10 cellular contexts compared by ENCODE assay signal in genomic region chr7:44097064-44097932, GRCh38. TPM values are rescaled to one million over a fixed set of nuclear protein-coding genes. Genes with fewer than 3 reads are reported as not detected.
DNase-seq lines count a peak whose midpoint lies in the region; ATAC-seq, FAIRE-seq and TF ChIP-seq lines count a peak whose summit lies in the region.
"Had no signal": no experiment of that assay in that cellular context is flagged by ENCODE, and none has a peak within 500 bp of the region (broad histone marks: within the 10 kb centered on the region; RNA-seq: fewer than 3 reads in every experiment).

No MANE protein-coding gene starts in this region.

- in situ Hi-C loops in K562 (cut with MboI): no loop called here

- CTCF ChIA-PET in K562 (lab: Yijun Ruan, JAX; ENCODE audit: low intra/inter-chr PET ratio): no interaction called here
- CTCF ChIA-PET in CD8-positive, alpha-beta T cell (lab: Charles Lee): interaction anchor here (1.3 kb wide), 1 partner anchor 28 kb away, joined by 3 read pairs; no protein-coding TSS in a partner anchor

- DNase-seq in K562 (ENCODE audit: extremely low read depth in 1 of 4, low spot score in 3 of 4) (no peak), MG63 (no peak), testis (no peak), RCC 7860 (ENCODE audit: low spot score) (no peak)
- no peak for DNase-seq in CD8-positive, alpha-beta T cell

- TF ChIP-seq CTCF in K562 (IDR thresholded peaks at IDR 0.05 in 2 of 3, conservative IDR thresholded peaks at IDR 0.05 in 1 of 3; ENCODE audit: insufficient read depth in 2 of 3, low read depth in 1 of 3, low read length in 3 of 3) (no peak), testis (IDR thresholded peaks at IDR 0.05) (no peak)
- TF ChIP-seq CTCF in CD8-positive, alpha-beta T cell (IDR thresholded peaks at IDR 0.05): no peak

- H3K27ac Mint-ChIP-seq in CD8-positive, alpha-beta T cell: no peak overlapping the region

- H3K4me1 Mint-ChIP-seq in CD8-positive, alpha-beta T cell (ENCODE audit: low read depth): no peaks in the 10 kb centered on the region

- H3K9me3 ChIP-seq in KOPT-K1 (ENCODE audit: insufficient read depth, low read length, poor library complexity, severe bottlenecking): peaks cover 10% of the 10 kb centered on the region
- H3K9me3 ChIP-seq in K562 (replicated peaks; ENCODE audit: control insufficient read depth, insufficient read depth, low read depth, low read length): no peaks in the 10 kb centered on the region
- no peaks in the 10 kb centered on the region for H3K9me3 ChIP-seq in MG63
- H3K9me3 ChIP-seq in testis: no peaks in the 10 kb centered on the region
- no peaks in the 10 kb centered on the region for H3K9me3 ChIP-seq in CD8-positive, alpha-beta T cell (ENCODE audit: low read length)

- H3K9me1 ChIP-seq in K562 (ENCODE audit: control insufficient read depth, insufficient read depth, low read length): no peaks in the 10 kb centered on the region

- peak; percentile 58 for ATAC-seq in GM18517 (IDR thresholded peaks at IDR 0.05; ENCODE audit: unreplicated experiment)
- ATAC-seq in GM21576 (IDR thresholded peaks at IDR 0.05; ENCODE audit: unreplicated experiment): peak; percentile 80
- ATAC-seq in K562: no peak
- no peak for ATAC-seq in CD8-positive, alpha-beta T cell

- H3K27ac ChIP-seq in KOPT-K1 (ENCODE audit: low read depth, low read length, poor library complexity, severe bottlenecking): peak overlapping the region; percentile 100
- no peak overlapping the region for H3K27ac ChIP-seq in K562 (ENCODE audit: extremely low read depth, low read depth, low read length)
- H3K27ac ChIP-seq in testis: no peak overlapping the region
- H3K27ac ChIP-seq in CD8-positive, alpha-beta T cell (ENCODE audit: low read depth, low read length): no peak overlapping the region
- H3K27ac ChIP-seq: parathyroid adenoma had no signal

- H3K4me3 ChIP-seq in K562: no peak overlapping the region
- H3K4me3 ChIP-seq in MG63: no peak overlapping the region
- no peak overlapping the region for H3K4me3 ChIP-seq in testis
- H3K4me3 ChIP-seq in CD8-positive, alpha-beta T cell (ENCODE audit: low read depth, low read length): no peak overlapping the region

- H3K27me3 Mint-ChIP-seq in CD8-positive, alpha-beta T cell (ENCODE audit: low read depth): no peaks in the 10 kb centered on the region

- no peaks in the 10 kb centered on the region for H3K36me3 Mint-ChIP-seq in CD8-positive, alpha-beta T cell

- H3K4me3 Mint-ChIP-seq in CD8-positive, alpha-beta T cell: no peak overlapping the region

- POLR2A ChIA-PET in K562 (lab: Yijun Ruan, JAX): interaction anchor here (0.7 to 3.2 kb wide), 2 partner anchors 17 to 25 kb away, joined by 5 to 13 read pairs; no protein-coding TSS in a partner anchor
- POLR2A ChIA-PET in CD8-positive, alpha-beta T cell (lab: Charles Lee): interaction anchor here (1.2 kb wide), 1 partner anchor 16 kb away, joined by 3 read pairs; no protein-coding TSS in a partner anchor

- no peaks in the 10 kb centered on the region for H3K79me2 ChIP-seq in K562 (ENCODE audit: control insufficient read depth, insufficient read depth, low read length)
- H3K79me2 ChIP-seq: parathyroid adenoma had no signal

- intact Hi-C loops in K562 (cut with micrococcal nuclease): no loop called here
- intact Hi-C loops in testis (cut with DNase I; ENCODE audit: low total_unique reads): no loop called here
- intact Hi-C loops in CD8-positive, alpha-beta T cell (cut with DNase I, micrococcal nuclease): no loop called here

- TF ChIP-seq POLR2A in K562 (conservative IDR thresholded peaks at IDR 0.05) (no peak), testis (IDR thresholded peaks at IDR 0.05) (no peak)

- 56% methylated on average over 8 of the region's 9 CpGs for WGBS in K562 (ENCODE audit: insufficient coverage, low coverage, missing lambda C conversion rate)
- 83 to 87% methylated on average over 9 of the region's 9 CpGs for WGBS in testis, 2 donors

- no peaks in the 10 kb centered on the region for H3K36me3 ChIP-seq in KOPT-K1 (ENCODE audit: insufficient read depth, low read length)
- H3K36me3 ChIP-seq in K562 (ENCODE audit: control insufficient read depth, insufficient read depth, low read length): no peaks in the 10 kb centered on the region
- H3K36me3 ChIP-seq in MG63: no peaks in the 10 kb centered on the region
- no peaks in the 10 kb centered on the region for H3K36me3 ChIP-seq in testis (ENCODE audit: low read depth, missing control alignments)
- H3K36me3 ChIP-seq in CD8-positive, alpha-beta T cell (ENCODE audit: insufficient read depth, low read length): no peaks in the 10 kb centered on the region

- H3K9me3 Mint-ChIP-seq in CD8-positive, alpha-beta T cell: no peaks in the 10 kb centered on the region

- H3K4me1 ChIP-seq in K562 (replicated peaks in 1 of 2; ENCODE audit: control insufficient read depth in 2 of 2, insufficient read depth in 2 of 2, low read length in 2 of 2) (peaks cover 0 to 11% of the 10 kb centered on the region in 2 experiments; a peak in 4 of 5 replicates), testis (peaks cover 26% of the 10 kb centered on the region)
- no peaks in the 10 kb centered on the region for H3K4me1 ChIP-seq in CD8-positive, alpha-beta T cell (ENCODE audit: insufficient read depth, low read length)
- H3K4me1 ChIP-seq: parathyroid adenoma had no signal

- H3K4me2 ChIP-seq in K562 (ENCODE audit: insufficient read depth, low read length): no peak overlapping the region

- peak overlapping the region in 1 of 2 experiments; percentile 55; a peak in 1 of 4 replicates for H3K9ac ChIP-seq in K562 (ENCODE audit: insufficient read depth in 1 of 2, low read depth in 2 of 2, low read length in 2 of 2)
- H3K9ac ChIP-seq: parathyroid adenoma had no signal

- FAIRE-seq in K562 (lab: Jason Lieb, UNC): no peak
- FAIRE-seq in RCC 7860 (lab: Jason Lieb, UNC): no peak

- H4K20me1 ChIP-seq in K562 (replicated peaks; ENCODE audit: control insufficient read depth, insufficient read depth, low read length): no peaks in the 10 kb centered on the region

- no peak for TF ChIP-seq EP300 in K562 (IDR thresholded peaks at IDR 0.05; ENCODE audit: low read length)

- BruUV-seq in K562 (replicated peaks; lab: Mats Ljungman, UMichigan): no TSS peak

- H3K27me3 ChIP-seq in K562 (ENCODE audit: control insufficient read depth in 2 of 2, insufficient read depth in 2 of 2, low read length in 2 of 2): peaks cover 0 to 5% of the 10 kb centered on the region in 2 experiments; a peak in 1 of 5 replicates
- H3K27me3 ChIP-seq in MG63: no peaks in the 10 kb centered on the region
- H3K27me3 ChIP-seq in testis: no peaks in the 10 kb centered on the region
- H3K27me3 ChIP-seq in CD8-positive, alpha-beta T cell (ENCODE audit: insufficient read depth, low read length): no peaks in the 10 kb centered on the region

- no peak for TF ChIP-seq RAD21 in K562 (CRISPR knock-in tag; conservative IDR thresholded peaks at IDR 0.05 in 1 of 2, IDR thresholded peaks at IDR 0.05 in 1 of 2)

- no peak overlapping the region for H2AFZ ChIP-seq in K562 (ENCODE audit: low read depth, low read length)
- H2AFZ ChIP-seq: parathyroid adenoma had no signal

RNA-seq across cellular contexts. Expression of gene AEBP1, which starts 6.8 kb away (rescaled TPM):
- total RNA-seq in K562 (2011; cell fraction: chromatin; rRNA removed; ENCODE audit: low replicate concordance): 1.3 and 8.8 TPM in 2 replicates
- 4.2 and 6.2 TPM in 2 replicates for total RNA-seq in K562 (2011; cell fraction: nucleolus; rRNA removed)
- 3.3 and 4.3 TPM in 2 replicates for total RNA-seq in K562 (2011; cell fraction: nucleoplasm; rRNA removed)
- total RNA-seq in K562 (2014; rRNA removed) (0.53 TPM in 1 of 2 replicates, not detected in the other), K562 (2014; rRNA removed; fragmentation: Illumina TruSeq; extraction: Trizol) (0.15 TPM in 1 of 2 replicates, not detected in the other), K562 (2015; rRNA removed; fragmentation: Illumina TruSeq; extraction: Trizol) (0.36 TPM in 1 of 2 replicates, not detected in the other), K562 (2021) (0.78 and 0.87 TPM in 2 replicates), testis (100 to 1,000 TPM in 1 of 2 donors, 10 to 100 TPM in 1; 74.5 to 102 TPM)
- polyA plus RNA-seq in K562 (2011; rRNA removed) (0.43 and 1.1 TPM in 2 replicates), K562 (2014; fragmentation: Illumina TruSeq; extraction: Trizol) (0.30 and 0.69 TPM in 2 replicates), K562 (2014; fragmentation: Nextera tagmentation; extraction: Ambion mirVana) (under 1 TPM in 1 of 2 experiments, not detected in 1; 0.04 TPM), K562 (2014; rRNA removed) (0.03 TPM in 1 of 2 replicates, not detected in the other), testis (ENCODE audit: insufficient read depth, low read depth, low replicate concordance) (168 TPM)
- 0.48 and 0.60 TPM in 2 replicates for polyA plus RNA-seq in K562 (2011; cell fraction: cytosol; rRNA removed)
- 5.3 and 8.2 TPM in 2 replicates for polyA plus RNA-seq in K562 (2011; cell fraction: nucleus; rRNA removed)
- 0.57 and 1.3 TPM in 2 replicates for polyA plus RNA-seq in K562 (2012)
- 0.39 and 0.46 TPM in 2 replicates for polyA minus RNA-seq in K562 (2011; rRNA and poly(A)+ RNA removed)
- 1.0 and 1.8 TPM in 2 replicates for polyA minus RNA-seq in K562 (2011; cell fraction: cytosol; rRNA and poly(A)+ RNA removed)
- polyA minus RNA-seq in K562 (2011; cell fraction: nucleus; rRNA and poly(A)+ RNA removed): 0.67 and 1.1 TPM in 2 replicates
- 36.8 and 45.8 TPM in 2 replicates for total RNA-seq in MG63 (2014; rRNA removed; shearing (Covaris generic); ENCODE audit: low replicate concordance)
- total RNA-seq in CD8-positive, alpha-beta T cell: 10 to 100 TPM; 15.9 to 22.6 TPM

RNA-seq across cellular contexts. Expression of gene POLM, which starts 15.0 kb away (rescaled TPM):
- 15.0 and 46.8 TPM in 2 replicates for total RNA-seq in K562 (2011; cell fraction: chromatin; rRNA removed; ENCODE audit: low replicate concordance)
- 28.4 and 32.0 TPM in 2 replicates for total RNA-seq in K562 (2011; cell fraction: nucleolus; rRNA removed)
- 22.1 and 23.5 TPM in 2 replicates for total RNA-seq in K562 (2011; cell fraction: nucleoplasm; rRNA removed)
- total RNA-seq in K562 (2014; rRNA removed): 4.1 and 6.5 TPM in 2 replicates
- 1.3 and 1.9 TPM in 2 replicates for total RNA-seq in K562 (2014; rRNA removed; fragmentation: Illumina TruSeq; extraction: Trizol)
- total RNA-seq in K562 (2015; rRNA removed; fragmentation: Illumina TruSeq; extraction: Trizol): 4.2 and 4.8 TPM in 2 replicates
- total RNA-seq in K562 (2021): 8.6 and 9.9 TPM in 2 replicates
- polyA plus RNA-seq in K562 (2011; rRNA removed): 4.1 and 5.7 TPM in 2 replicates
- polyA plus RNA-seq in K562 (2011; cell fraction: cytosol; rRNA removed): 4.9 and 8.0 TPM in 2 replicates
- 22.0 and 33.1 TPM in 2 replicates for polyA plus RNA-seq in K562 (2011; cell fraction: nucleus; rRNA removed)
- polyA plus RNA-seq in K562 (2012): 4.7 and 10.9 TPM in 2 replicates
- polyA plus RNA-seq in K562 (2014; fragmentation: Illumina TruSeq; extraction: Trizol): 3.6 and 4.1 TPM in 2 replicates
- under 1 TPM; 0.51 to 0.70 TPM for polyA plus RNA-seq in K562 (2014; fragmentation: Nextera tagmentation; extraction: Ambion mirVana)
- polyA plus RNA-seq in K562 (2014; rRNA removed): 5.2 and 5.9 TPM in 2 replicates
- 4.8 and 6.4 TPM in 2 replicates for polyA minus RNA-seq in K562 (2011; rRNA and poly(A)+ RNA removed)
- 5.9 and 23.5 TPM in 2 replicates for polyA minus RNA-seq in K562 (2011; cell fraction: cytosol; rRNA and poly(A)+ RNA removed)
- 16.4 and 23.2 TPM in 2 replicates for polyA minus RNA-seq in K562 (2011; cell fraction: nucleus; rRNA and poly(A)+ RNA removed)
- 9.4 and 10.8 TPM in 2 replicates for total RNA-seq in MG63 (2014; rRNA removed; shearing (Covaris generic); ENCODE audit: low replicate concordance)
- total RNA-seq in testis: 10 to 100 TPM; 43.4 to 63.7 TPM
- polyA plus RNA-seq in testis (ENCODE audit: insufficient read depth, low read depth, low replicate concordance): 11.7 TPM
- 10 to 100 TPM; 35.7 to 42.0 TPM for total RNA-seq in CD8-positive, alpha-beta T cell

RNA-seq across cellular contexts. Expression of gene POLD2, which starts 26.1 kb away (rescaled TPM):
- total RNA-seq in K562 (2011; cell fraction: chromatin; rRNA removed; ENCODE audit: low replicate concordance): 221 and 485 TPM in 2 replicates
- 288 and 305 TPM in 2 replicates for total RNA-seq in K562 (2011; cell fraction: nucleolus; rRNA removed)
- total RNA-seq in K562 (2011; cell fraction: nucleoplasm; rRNA removed): 283 and 288 TPM in 2 replicates
- total RNA-seq in K562 (2014; rRNA removed): 225 and 257 TPM in 2 replicates
- 84.6 and 112 TPM in 2 replicates for total RNA-seq in K562 (2014; rRNA removed; fragmentation: Illumina TruSeq; extraction: Trizol)
- total RNA-seq in K562 (2015; rRNA removed; fragmentation: Illumina TruSeq; extraction: Trizol): 148 and 153 TPM in 2 replicates
- total RNA-seq in K562 (2021): 259 and 267 TPM in 2 replicates
- polyA plus RNA-seq in K562 (2011; rRNA removed): 255 and 293 TPM in 2 replicates
- 344 and 561 TPM in 2 replicates for polyA plus RNA-seq in K562 (2011; cell fraction: cytosol; rRNA removed)
- 643 and 644 TPM in 2 replicates for polyA plus RNA-seq in K562 (2011; cell fraction: nucleus; rRNA removed)
- polyA plus RNA-seq in K562 (2012): 248 and 301 TPM in 2 replicates
- 230 and 249 TPM in 2 replicates for polyA plus RNA-seq in K562 (2014; fragmentation: Illumina TruSeq; extraction: Trizol)
- 10 to 100 TPM; 29.7 to 82.9 TPM for polyA plus RNA-seq in K562 (2014; fragmentation: Nextera tagmentation; extraction: Ambion mirVana)
- polyA plus RNA-seq in K562 (2014; rRNA removed): 225 and 255 TPM in 2 replicates
- 64.0 and 99.2 TPM in 2 replicates for polyA minus RNA-seq in K562 (2011; rRNA and poly(A)+ RNA removed)
- polyA minus RNA-seq in K562 (2011; cell fraction: cytosol; rRNA and poly(A)+ RNA removed): 89.3 and 91.7 TPM in 2 replicates
- 95.6 and 131 TPM in 2 replicates for polyA minus RNA-seq in K562 (2011; cell fraction: nucleus; rRNA and poly(A)+ RNA removed)
- 146 and 186 TPM in 2 replicates for total RNA-seq in MG63 (2014; rRNA removed; shearing (Covaris generic); ENCODE audit: low replicate concordance)
- total RNA-seq in testis: 10 to 100 TPM; 59.4 to 61.9 TPM
- 117 TPM for polyA plus RNA-seq in testis (ENCODE audit: insufficient read depth, low read depth, low replicate concordance)
- total RNA-seq in CD8-positive, alpha-beta T cell: 10 to 100 TPM; 44.0 to 48.9 TPM

RNA-seq across cellular contexts. Expression of gene PGAM2, which starts 31.9 kb away (rescaled TPM):
- total RNA-seq in K562 (2011; cell fraction: chromatin; rRNA removed; ENCODE audit: low replicate concordance): not detected in 2 replicates
- total RNA-seq in K562 (2011; cell fraction: nucleolus; rRNA removed): 0.50 and 0.53 TPM in 2 replicates
- total RNA-seq in K562 (2011; cell fraction: nucleoplasm; rRNA removed): not detected in 2 replicates
- total RNA-seq in K562 (2014; rRNA removed): not detected in 2 replicates
- total RNA-seq in K562 (2014; rRNA removed; fragmentation: Illumina TruSeq; extraction: Trizol): not detected in 2 replicates
- total RNA-seq in K562 (2015; rRNA removed; fragmentation: Illumina TruSeq; extraction: Trizol): not detected in 2 replicates
- total RNA-seq in K562 (2021): not detected in 2 replicates
- not detected in 2 replicates for polyA plus RNA-seq in K562 (2011; rRNA removed)
- 0.12 TPM in 1 of 2 replicates, not detected in the other for polyA plus RNA-seq in K562 (2011; cell fraction: cytosol; rRNA removed)
- 0.14 TPM in 1 of 2 replicates, not detected in the other for polyA plus RNA-seq in K562 (2011; cell fraction: nucleus; rRNA removed)
- polyA plus RNA-seq in K562 (2012): not detected in 2 replicates
- not detected in 2 replicates for polyA plus RNA-seq in K562 (2014; fragmentation: Illumina TruSeq; extraction: Trizol)
- not detected for polyA plus RNA-seq in K562 (2014; fragmentation: Nextera tagmentation; extraction: Ambion mirVana)
- not detected in 2 replicates for polyA plus RNA-seq in K562 (2014; rRNA removed)
- not detected in 2 replicates for polyA minus RNA-seq in K562 (2011; rRNA and poly(A)+ RNA removed)
- polyA minus RNA-seq in K562 (2011; cell fraction: cytosol; rRNA and poly(A)+ RNA removed): not detected in 2 replicates
- polyA minus RNA-seq in K562 (2011; cell fraction: nucleus; rRNA and poly(A)+ RNA removed): not detected in 2 replicates
- total RNA-seq in MG63 (2014; rRNA removed; shearing (Covaris generic); ENCODE audit: low replicate concordance): not detected in 2 replicates
- total RNA-seq in testis: 100 to 1,000 TPM in 1 of 2 donors, 10 to 100 TPM in 1; 85.1 to 139 TPM
- 298 TPM for polyA plus RNA-seq in testis (ENCODE audit: insufficient read depth, low read depth, low replicate concordance)
- 1 to 10 TPM; 1.1 to 1.5 TPM for total RNA-seq in CD8-positive, alpha-beta T cell

RNA-seq across cellular contexts. Expression of gene MYL7, which starts 43.8 kb away (rescaled TPM):
- not detected in 2 replicates for total RNA-seq in K562 (2011; cell fraction: chromatin; rRNA removed; ENCODE audit: low replicate concordance)
- not detected in 2 replicates for total RNA-seq in K562 (2011; cell fraction: nucleolus; rRNA removed)
- not detected in 2 replicates for total RNA-seq in K562 (2011; cell fraction: nucleoplasm; rRNA removed)
- total RNA-seq in K562 (2014; rRNA removed): not detected in 2 replicates
- not detected in 2 replicates for total RNA-seq in K562 (2014; rRNA removed; fragmentation: Illumina TruSeq; extraction: Trizol)
- not detected in 2 replicates for total RNA-seq in K562 (2015; rRNA removed; fragmentation: Illumina TruSeq; extraction: Trizol)
- total RNA-seq in K562 (2021): not detected in 2 replicates
- not detected in 2 replicates for polyA plus RNA-seq in K562 (2011; rRNA removed)
- 0.12 TPM in 1 of 2 replicates, not detected in the other for polyA plus RNA-seq in K562 (2011; cell fraction: cytosol; rRNA removed)
- polyA plus RNA-seq in K562 (2011; cell fraction: nucleus; rRNA removed): 0.27 TPM in 1 of 2 replicates, not detected in the other
- polyA plus RNA-seq in K562 (2012): not detected in 2 replicates
- polyA plus RNA-seq in K562 (2014; fragmentation: Illumina TruSeq; extraction: Trizol): not detected in 2 replicates
- not detected for polyA plus RNA-seq in K562 (2014; fragmentation: Nextera tagmentation; extraction: Ambion mirVana)
- polyA plus RNA-seq in K562 (2014; rRNA removed): not detected in 2 replicates
- polyA minus RNA-seq in K562 (2011; rRNA and poly(A)+ RNA removed): not detected in 2 replicates
- polyA minus RNA-seq in K562 (2011; cell fraction: cytosol; rRNA and poly(A)+ RNA removed): not detected in 2 replicates
- polyA minus RNA-seq in K562 (2011; cell fraction: nucleus; rRNA and poly(A)+ RNA removed): not detected in 2 replicates
- not detected in 2 replicates for total RNA-seq in MG63 (2014; rRNA removed; shearing (Covaris generic); ENCODE audit: low replicate concordance)
- total RNA-seq in testis: 1 to 10 TPM; 1.5 to 1.7 TPM
- polyA plus RNA-seq in testis (ENCODE audit: insufficient read depth, low read depth, low replicate concordance): not detected
- not detected for total RNA-seq in CD8-positive, alpha-beta T cell
- total RNA-seq: T-helper 2 cell treated with Interferon-gamma antibody and Interleukin-4, amounts not matched to agents 100 ng/mL and 5 ng/mL, for 36 hours had no signal

Comparison
In these comparisons a context has a peak if more than half of its experiments do, and no peak if none do; other contexts are left out.
1. ATAC-seq: peak in GM18517 (single experiment) and GM21576 (single experiment); none in K562 (single experiment) and CD8-positive, alpha-beta T cell (single experiment).